1 cellular context compared by ENCODE assay signal in the genomic region with DNA sequence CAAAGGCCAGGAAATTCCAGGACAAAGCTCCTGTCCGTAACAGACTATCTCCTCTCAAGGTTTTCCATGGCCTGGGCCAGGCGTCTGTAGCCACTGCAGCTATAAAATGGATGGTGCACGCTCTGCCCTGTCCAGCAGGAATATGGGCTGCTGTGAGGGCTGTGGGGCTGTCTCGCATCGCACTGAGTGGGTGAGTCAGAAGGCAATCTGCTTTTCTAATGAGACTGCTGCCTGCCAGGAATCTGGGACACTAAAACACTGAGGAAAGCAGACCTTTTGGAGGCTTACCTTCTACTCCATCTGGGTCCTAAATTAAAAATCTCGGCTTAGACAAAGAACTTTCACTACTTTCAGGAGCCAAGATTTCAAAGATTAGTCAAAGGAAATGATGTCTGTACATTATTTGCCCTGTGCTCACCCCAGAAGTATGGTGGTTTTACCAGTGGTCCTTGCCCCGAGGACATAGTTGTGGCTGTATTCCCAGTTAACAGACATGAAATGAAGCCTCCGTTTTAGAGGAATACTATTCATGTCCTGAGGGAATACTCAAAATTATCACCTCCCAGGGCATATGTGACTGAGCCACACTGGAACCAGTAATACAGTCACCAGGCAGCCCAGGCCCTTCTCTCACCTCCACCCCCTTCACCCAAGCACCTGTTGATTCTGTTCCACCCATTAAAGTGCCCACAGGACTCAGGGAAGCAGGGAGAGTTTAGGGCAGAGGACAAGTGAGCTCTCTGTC.
TF ChIP-seq lines count a peak whose summit lies in the region.

No MANE protein-coding gene starts in this region.

TF ChIP-seq in IMR-90, 13 proteins besides CTCF, POLR2A, EP300 and RAD21 (continued from another document):
- TF ChIP-seq NFE2L2 (IDR thresholded peaks at IDR 0.05; ENCODE audit: low read depth, low read length) (no peak), BHLHE40 (IDR thresholded peaks at IDR 0.05; ENCODE audit: low read depth, low read length) (0 out of 2 replicates have a peak, but pooled peaks have one; percentile 7), SMC3 (IDR thresholded peaks at IDR 0.05; ENCODE audit: low read depth, low read length) (peak; percentile 35)
